Comparison of ENCODE assay signal across 33 cellular contexts in the genomic region with DNA sequence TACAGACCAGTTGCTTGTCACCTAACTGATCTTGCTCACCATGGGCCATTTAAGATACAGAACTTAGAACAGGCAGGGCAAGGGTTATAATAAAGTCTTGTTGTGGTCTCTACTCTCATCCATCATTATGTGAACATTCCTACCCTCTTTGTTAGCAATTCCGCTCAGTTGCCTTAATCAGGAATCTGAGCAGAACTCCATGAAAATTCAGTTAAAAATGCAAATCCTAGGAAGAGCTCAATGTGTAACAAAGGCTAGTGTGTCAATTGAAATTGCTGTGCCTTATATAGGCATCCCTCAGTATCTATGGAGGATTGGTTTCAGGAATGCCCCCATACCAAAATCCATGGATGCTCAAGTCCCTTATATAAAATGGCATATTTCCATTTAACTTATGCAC. TPM values are rescaled to one million over a fixed set of nuclear protein-coding genes. Genes with fewer than 3 reads are reported as not detected.
"Had no signal": no experiment of that assay in that cellular context is flagged by ENCODE, and none has a peak within 500 bp of the region (broad histone marks: within the 10 kb centered on the region; RNA-seq: fewer than 3 reads in every experiment).

No MANE protein-coding gene starts in this region.

- H3K9me3 ChIP-seq: esophagus muscularis mucosa, gastrocnemius medialis had no signal

- H3K4me3 ChIP-seq: esophagus muscularis mucosa, gastrocnemius medialis, heart left ventricle had no signal

- H3K27me3 ChIP-seq: brain microvascular endothelial cell, esophagus muscularis mucosa, foreskin keratinocyte, gastrocnemius medialis, heart left ventricle had no signal

- H3K27ac Mint-ChIP-seq: activated B cell treated with CpG ODN at 0.5 μM for 24 hours; activated CD8-positive, alpha-beta T cell treated with anti-CD3 and anti-CD28 coated beads for 36 hours; activated naive CD8-positive, alpha-beta T cell; activated T-helper 17 cell treated with anti-CD3 and anti-CD28 coated beads, Interleukin-2, amount 50 U/mL, for 72 hours; effector memory CD8-positive, alpha-beta T cell; T-helper 2 cell treated with Interferon-gamma antibody and Interleukin-4, amounts not matched to agents 5 μg/mL and 100 μg/mL, for 36 hours had no signal

- H3K9me3 Mint-ChIP-seq: activated B cell treated with CpG ODN at 0.5 μM for 24 hours; activated CD8-positive, alpha-beta T cell treated with anti-CD3 and anti-CD28 coated beads for 36 hours; activated T-cell treated with anti-CD3 and anti-CD28 coated beads, Interleukin-2, amount 50 U/mL, for 4 hours; activated T-helper 17 cell treated with anti-CD3 and anti-CD28 coated beads, Interleukin-2, amount 50 U/mL, for 72 hours; central memory CD8-positive, alpha-beta T cell; effector memory CD8-positive, alpha-beta T cell; T-helper 2 cell treated with Interferon-gamma antibody and Interleukin-4, amounts not matched to agents 5 μg/mL and 100 μg/mL, for 36 hours had no signal

- H3K4me1 ChIP-seq: foreskin keratinocyte had no signal

- DNase-seq: activated B cell treated with CpG ODN at 0.5 μM for 24 hours; activated CD4-positive, alpha-beta T cell treated with anti-CD3 and anti-CD28 coated beads for 48 hours; activated CD4-positive, alpha-beta T cell treated with anti-CD3 and anti-CD28 coated beads, Interleukin-2, amount 50 U/mL, for 1 hour; activated CD4-positive, alpha-beta T cell treated with anti-CD3 and anti-CD28 coated beads, Interleukin-2, amount 50 U/mL, for 48 hours; activated CD8-positive, alpha-beta memory T cell treated with anti-CD3 and anti-CD28 coated beads for 24 hours; activated CD8-positive, alpha-beta T cell treated with anti-CD3 and anti-CD28 coated beads for 36 hours; activated effector memory CD4-positive, alpha-beta T cell treated with Interleukin-2 at 50 U/mL for 16 hours; activated gamma-delta T cell treated with Interleukin-2 at 50 U/mL for 16 hours; activated naive CD4-positive, alpha-beta T cell treated with anti-CD3 and anti-CD28 coated beads, Interleukin-2, amount 50 U/mL, for 16 hours; activated naive CD4-positive, alpha-beta T cell treated with Interleukin-2 at 50 U/mL for 16 hours; activated T-cell treated with anti-CD3 and anti-CD28 coated beads, Interleukin-2, amount 50 U/mL, for 4 hours; amniotic stem cell; anterior cingulate cortex; brain microvascular endothelial cell; cortex of kidney; dermis blood vessel endothelial cell; effector CD4-positive, alpha-beta T cell; effector memory CD8-positive, alpha-beta T cell; erythroblast; foreskin keratinocyte; gastrocnemius medialis; glutamatergic neuron; heart left ventricle; T1000; WERI-Rb-1 had no signal

- H3K27ac ChIP-seq: brain microvascular endothelial cell, esophagus muscularis mucosa, foreskin keratinocyte, gastrocnemius medialis, heart left ventricle, WERI-Rb-1 had no signal

- H3K4me3 Mint-ChIP-seq: activated B cell treated with CpG ODN at 0.5 μM for 24 hours; activated CD8-positive, alpha-beta T cell treated with anti-CD3 and anti-CD28 coated beads for 36 hours; activated naive CD8-positive, alpha-beta T cell; activated T-cell treated with anti-CD3 and anti-CD28 coated beads, Interleukin-2, amount 50 U/mL, for 4 hours; activated T-helper 17 cell treated with anti-CD3 and anti-CD28 coated beads, Interleukin-2, amount 50 U/mL, for 72 hours; central memory CD8-positive, alpha-beta T cell; effector memory CD8-positive, alpha-beta T cell; T-helper 2 cell treated with Interferon-gamma antibody and Interleukin-4, amounts not matched to agents 5 μg/mL and 100 μg/mL, for 36 hours had no signal

- H3K36me3 ChIP-seq: brain microvascular endothelial cell had no signal

- H3K27me3 Mint-ChIP-seq: activated B cell treated with CpG ODN at 0.5 μM for 24 hours; activated CD8-positive, alpha-beta T cell treated with anti-CD3 and anti-CD28 coated beads for 36 hours; activated naive CD8-positive, alpha-beta T cell; activated T-helper 17 cell treated with anti-CD3 and anti-CD28 coated beads, Interleukin-2, amount 50 U/mL, for 72 hours; central memory CD8-positive, alpha-beta T cell; effector memory CD8-positive, alpha-beta T cell had no signal

- ATAC-seq: activated CD4-positive, CD25-positive, alpha-beta regulatory T cell treated with anti-CD3 and anti-CD28 coated beads, Interleukin-2, amount 50 U/mL, for 24 hours; activated CD8-positive, alpha-beta T cell treated with anti-CD3 and anti-CD28 coated beads for 36 hours; activated T-cell treated with anti-CD3 and anti-CD28 coated beads, Interleukin-2, amount 50 U/mL, for 4 hours; activated T-helper 17 cell treated with anti-CD3 and anti-CD28 coated beads, Interleukin-2, amount 50 U/mL, for 72 hours; effector memory CD8-positive, alpha-beta T cell; foreskin keratinocyte; gastrocnemius medialis; heart left ventricle had no signal

RNA-seq across cellular contexts. Expression of gene CP, which starts 44.5 kb away (rescaled TPM):
- total RNA-seq: activated B cell treated with CpG ODN at 0.5 μM for 24 hours; activated CD8-positive, alpha-beta T cell treated with anti-CD3 and anti-CD28 coated beads for 36 hours; activated T-helper 17 cell treated with anti-CD3 and anti-CD28 coated beads, Interleukin-2, amount 50 U/mL, for 72 hours; bronchial epithelial cell; chondrocyte; foreskin keratinocyte had no signal
- polyA plus RNA-seq: foreskin keratinocyte had no signal
